In genomic region chr14:49549446-49549845, GRCh38 we compare ENCODE assay signal across 4 cellular contexts.
TF ChIP-seq lines count a peak whose summit lies in the region.

No MANE protein-coding gene starts in this region.

TF ChIP-seq in A549, 52 proteins besides CTCF, POLR2A, EP300 and RAD21:
- no peak for TF ChIP-seq ZSCAN20 (CRISPR knock-in tag; IDR thresholded peaks at IDR 0.05)
- no peak for TF ChIP-seq KDM1A (IDR thresholded peaks at IDR 0.05; ENCODE audit: low read depth)
- no peak for TF ChIP-seq CBX2 (IDR thresholded peaks at IDR 0.05; ENCODE audit: borderline replicate concordance, low read depth)
- no peak for TF ChIP-seq USF2 (IDR thresholded peaks at IDR 0.05)
- TF ChIP-seq POLR2AphosphoS2 (conservative IDR thresholded peaks at IDR 0.05; ENCODE audit: low read length): no peak
- TF ChIP-seq RCOR1 (IDR thresholded peaks at IDR 0.05; ENCODE audit: low read depth, low read length): no peak
- no peak for TF ChIP-seq CBX8 (IDR thresholded peaks at IDR 0.05)
- no peak for TF ChIP-seq RARB (CRISPR knock-in tag; IDR thresholded peaks at IDR 0.05)
- no peak for TF ChIP-seq PBX3 (IDR thresholded peaks at IDR 0.05)

TF ChIP-seq in GM23338, 12 proteins besides CTCF, POLR2A, EP300 and RAD21 (continues in another document):
- TF ChIP-seq POLR2AphosphoS5 (IDR thresholded peaks at IDR 0.05; ENCODE audit: low read depth) (no peak), CREB1 (CRISPR knock-in tag; IDR thresholded peaks at IDR 0.05; ENCODE audit: low read depth) (no peak), EZH2phosphoT487 (IDR thresholded peaks at IDR 0.05; ENCODE audit: unreplicated experiment) (no peak), ETS1 (IDR thresholded peaks at IDR 0.05) (no peak), STAT1 (IDR thresholded peaks at IDR 0.05; ENCODE audit: unreplicated experiment) (no peak), ZNF114 (CRISPR knock-in tag; IDR thresholded peaks at IDR 0.05) (no peak), REST (IDR thresholded peaks at IDR 0.05; ENCODE audit: unreplicated experiment) (no peak), ZNF331 (CRISPR knock-in tag; IDR thresholded peaks at IDR 0.05; ENCODE audit: low read depth) (no peak)

TF ChIP-seq in WTC11, 78 proteins besides CTCF, POLR2A, EP300 and RAD21:
- no peak for TF ChIP-seq ATF2 (CRISPR knock-in tag; IDR thresholded peaks at IDR 0.05; ENCODE audit: borderline replicate concordance, low read depth)
- TF ChIP-seq CREB1 (CRISPR knock-in tag; IDR thresholded peaks at IDR 0.05): no peak
- no peak for TF ChIP-seq IRF1 (CRISPR knock-in tag; IDR thresholded peaks at IDR 0.05)
- no peak for TF ChIP-seq ZNF263 (CRISPR knock-in tag; IDR thresholded peaks at IDR 0.05; ENCODE audit: low read depth)
- TF ChIP-seq ZNF532 (CRISPR knock-in tag; IDR thresholded peaks at IDR 0.05; ENCODE audit: borderline replicate concordance): no peak
- TF ChIP-seq ZNF396 (CRISPR knock-in tag; IDR thresholded peaks at IDR 0.05; ENCODE audit: borderline replicate concordance): no peak
- TF ChIP-seq SP1 (CRISPR knock-in tag; conservative IDR thresholded peaks at IDR 0.05): no peak
- TF ChIP-seq NFE2L1 (CRISPR knock-in tag; IDR thresholded peaks at IDR 0.05): no peak
- TF ChIP-seq MXD4 (CRISPR knock-in tag; IDR thresholded peaks at IDR 0.05; ENCODE audit: borderline replicate concordance): no peak
- TF ChIP-seq ARID4B (CRISPR knock-in tag; IDR thresholded peaks at IDR 0.05; ENCODE audit: borderline replicate concordance): no peak
TF ChIP-seq in WTC11: peak in this region for 0.

TF ChIP-seq in HEK293T, 16 proteins besides CTCF, POLR2A, EP300 and RAD21:
- no peak for TF ChIP-seq CTBP1 (IDR thresholded peaks at IDR 0.05; ENCODE audit: borderline replicate concordance)
